ENCODE assay signal across 24 cellular contexts in genomic region chrX:42930951-42931350, GRCh38.
"Had no signal": no experiment of that assay in that cellular context is flagged by ENCODE, and none has a peak within 500 bp of the region (broad histone marks: within the 10 kb centered on the region; RNA-seq: fewer than 3 reads in every experiment).

No MANE protein-coding gene starts in this region.

- ATAC-seq: gastrocnemius medialis; left colon; left ventricle myocardium superior; stimulated activated naive CD8-positive, alpha-beta T cell treated with anti-CD3 and anti-CD28 coated beads, Interleukin-15, Interleukin-2, amounts not matched to agents 100 U/mL and 50 U/mL, for 24 hours had no signal

- DNase-seq: colonic mucosa; dermis blood vessel endothelial cell; effector CD4-positive, alpha-beta T cell; gastrocnemius medialis; glutamatergic neuron; left colon; left ventricle myocardium superior; mesenchymal stem cell; naive B cell; small intestine; stimulated activated CD4-positive, alpha-beta T cell treated with anti-CD3 and anti-CD28 coated beads, Interleukin-12 subunit alpha, Interleukin-12 subunit beta, amount 100 ng/mL, for 4 hours; stimulated activated naive CD8-positive, alpha-beta T cell treated with anti-CD3 and anti-CD28 coated beads, Interleukin-15, Interleukin-2, amounts not matched to agents 100 U/mL and 50 U/mL, for 24 hours; thyroid gland; upper lobe of left lung; uterus had no signal

- H3K9me3 ChIP-seq: colonic mucosa, esophagus muscularis mucosa, gastrocnemius medialis, prostate gland, right atrium auricular region, suprapubic skin, thyroid gland, upper lobe of left lung, uterus had no signal

- H3K4me3 Mint-ChIP-seq: naive B cell, nephron had no signal

- H3K4me1 Mint-ChIP-seq: nephron had no signal

- H3K27me3 ChIP-seq: colonic mucosa, esophagus muscularis mucosa, gastrocnemius medialis, right atrium auricular region, suprapubic skin, thyroid gland, upper lobe of left lung, uterus had no signal

- H3K27ac ChIP-seq: colonic mucosa, esophagus muscularis mucosa, gastrocnemius medialis, parathyroid adenoma, prostate gland, right atrium auricular region, suprapubic skin, thyroid gland, upper lobe of left lung, uterus had no signal

- H3K4me3 ChIP-seq: colonic mucosa, esophagus muscularis mucosa, gastrocnemius medialis, lung, prostate gland, right atrium auricular region, suprapubic skin, thyroid gland, upper lobe of left lung, uterus had no signal

- H3K4me1 ChIP-seq: colonic mucosa, esophagus muscularis mucosa, gastrocnemius medialis, parathyroid adenoma, prostate gland, right atrium auricular region, suprapubic skin, thyroid gland, upper lobe of left lung, uterus had no signal

- FAIRE-seq: endometrium, keratinocyte, small intestine had no signal

- H3K36me3 ChIP-seq: colonic mucosa, esophagus muscularis mucosa, gastrocnemius medialis, prostate gland, right atrium auricular region, suprapubic skin, thyroid gland, upper lobe of left lung, uterus had no signal

- H3K27me3 Mint-ChIP-seq: naive B cell had no signal

- H3K27ac Mint-ChIP-seq: nephron had no signal

- H3K9me3 Mint-ChIP-seq: nephron had no signal
